In the genomic region with DNA sequence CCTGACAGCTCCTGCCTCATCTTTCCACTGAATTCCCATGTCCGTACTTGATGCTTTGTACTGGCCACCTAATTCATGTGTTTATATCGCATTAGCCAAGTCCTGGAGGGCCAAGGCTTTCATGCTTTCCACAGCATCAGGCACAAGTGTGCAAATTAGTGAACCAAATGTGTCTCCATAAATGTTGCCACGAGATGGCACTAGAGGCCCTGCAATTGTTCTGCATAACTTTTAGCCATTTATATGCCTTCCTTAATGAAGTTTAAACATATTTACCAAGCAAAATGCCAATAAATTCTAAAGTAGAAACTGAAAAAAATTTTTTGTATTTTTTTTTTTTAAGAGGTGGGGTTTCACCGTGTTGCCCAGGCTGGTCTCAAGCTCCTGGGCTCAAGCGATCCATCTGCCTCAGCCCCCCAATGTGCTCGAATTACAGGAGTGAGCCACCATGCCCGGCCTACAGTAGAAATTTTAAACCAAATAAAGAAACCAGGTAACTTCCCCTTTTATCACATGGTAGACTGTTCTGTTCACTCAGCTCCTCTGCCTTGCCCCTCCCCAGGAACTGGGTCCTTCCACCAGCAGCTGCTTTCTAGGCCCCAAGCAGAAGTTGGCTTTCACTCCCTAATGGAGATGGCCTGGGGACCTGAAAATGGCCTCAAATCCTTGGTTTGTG, we compare ENCODE assay signal across 8 cellular contexts. TPM values are rescaled to one million over a fixed set of nuclear protein-coding genes. Genes with fewer than 3 reads are reported as not detected.
DNase-seq lines count a peak whose midpoint lies in the region; ATAC-seq lines count a peak whose summit lies in the region.

No MANE protein-coding gene starts in this region.

- H3K36me3 Mint-ChIP-seq in T-helper 1 cell treated with Interleukin-12 subunit alpha and Interleukin-12 subunit beta and Interleukin-4 antibody, amounts not matched to agents 30 μg/mL and 1 μg/mL, for 36 hours (ENCODE audit: low read depth) = peaks cover 17% of the 10 kb centered on the region

- ATAC-seq in HG02885 (IDR thresholded peaks at IDR 0.05; ENCODE audit: poor library complexity, unreplicated experiment) = no peak

- no peaks in the 10 kb centered on the region for H3K9me3 Mint-ChIP-seq in T-helper 1 cell treated with Interleukin-12 subunit alpha and Interleukin-12 subunit beta and Interleukin-4 antibody, amounts not matched to agents 30 μg/mL and 1 μg/mL, for 36 hours

- in situ Hi-C loops in T47D (cut with HindIII; ENCODE audit: low pct_unique_long_range_greater_than_20kb, low sequenced_read_pairs) = no loop called here

- DNase-seq in DMS79 treated with DMSO at 0.1 percent for 48 hours (lab: John Stamatoyannopoulos, UW) = peak; percentile 7
- DNase-seq in DMS79 (lab: John Stamatoyannopoulos, UW) = no peak
- peak; percentile 53 for DNase-seq in LHCN-M2 (ENCODE audit: low read depth)
- DNase-seq in T47D (ENCODE audit: low read depth in 1 of 2, low spot score in 1 of 2) = peak; percentile 62 to 79
- peak; percentile 38 for DNase-seq in iris pigment epithelial cell (ENCODE audit: low read depth)
- peak; percentile 57 for DNase-seq in stimulated activated CD4-positive, alpha-beta T cell treated with anti-CD3 and anti-CD28 coated beads, Interleukin-4, amount 100 ng/mL, for 24 hours

- H3K4me3 Mint-ChIP-seq in T-helper 1 cell treated with Interleukin-12 subunit alpha and Interleukin-12 subunit beta and Interleukin-4 antibody, amounts not matched to agents 30 μg/mL and 1 μg/mL, for 36 hours = no peak overlapping the region

- H3K27ac Mint-ChIP-seq in T-helper 1 cell treated with Interleukin-12 subunit alpha and Interleukin-12 subunit beta and Interleukin-4 antibody, amounts not matched to agents 30 μg/mL and 1 μg/mL, for 36 hours = peak overlapping the region; percentile 42

- H3K4me1 Mint-ChIP-seq in T-helper 1 cell treated with Interleukin-12 subunit alpha and Interleukin-12 subunit beta and Interleukin-4 antibody, amounts not matched to agents 30 μg/mL and 1 μg/mL, for 36 hours (ENCODE audit: low read depth) = peaks cover 4% of the 10 kb centered on the region

- no peaks in the 10 kb centered on the region for H3K27me3 Mint-ChIP-seq in T-helper 1 cell treated with Interleukin-12 subunit alpha and Interleukin-12 subunit beta and Interleukin-4 antibody, amounts not matched to agents 30 μg/mL and 1 μg/mL, for 36 hours (ENCODE audit: low read depth)

RNA-seq across cellular contexts. Expression of gene IL18BP, which starts 20.8 kb away (rescaled TPM):
- total RNA-seq in LHCN-M2 (2014; rRNA removed) = 0.90 and 1.8 TPM in 2 replicates
- polyA plus RNA-seq in LHCN-M2 (2012) = 1.2 TPM

RNA-seq across cellular contexts. Expression of gene RNF121, which starts 49.0 kb away (rescaled TPM):
- total RNA-seq in LHCN-M2 (2014; rRNA removed) = 26.1 and 28.4 TPM in 2 replicates
- 52.4 TPM for polyA plus RNA-seq in LHCN-M2 (2012)

RNA-seq across cellular contexts. Expression of gene XNDC1N, which starts 49.5 kb away (rescaled TPM):
- total RNA-seq in LHCN-M2 (2014; rRNA removed) = 3.7 and 6.9 TPM in 2 replicates
- 1.8 TPM for polyA plus RNA-seq in LHCN-M2 (2012)
